In genomic region chr1:168920456-168921094, GRCh38 we compare ENCODE assay signal across 12 cellular contexts.
A peak's percentile ranks its signal among the peaks of the same experiment; 100 is the strongest.
DNase-seq lines count a peak whose midpoint lies in the region; ATAC-seq, FAIRE-seq and TF ChIP-seq lines count a peak whose summit lies in the region.
"Had no signal": no experiment of that assay in that cellular context is flagged by ENCODE, and none has a peak within 500 bp of the region (broad histone marks: within the 10 kb centered on the region; RNA-seq: fewer than 3 reads in every experiment).

No MANE protein-coding gene starts in this region.

- H3K9ac ChIP-seq in HCT116 (ENCODE audit: low read length) = no peak overlapping the region
- no peak overlapping the region for H3K9ac ChIP-seq in kidney (ENCODE audit: low read length in 2 of 2)

- POLR2A ChIA-PET in HCT116 (lab: Charles Lee) = no interaction called here

- no peaks in the 10 kb centered on the region for H3K27me3 ChIP-seq in HCT116 (ENCODE audit: insufficient read depth, low read length)
- H3K27me3 ChIP-seq in breast epithelium = no peaks in the 10 kb centered on the region
- no peaks in the 10 kb centered on the region for H3K27me3 ChIP-seq in stomach
- H3K27me3 ChIP-seq: cardiac muscle cell had no signal

- TF ChIP-seq CTCF in HCT116 (IDR thresholded peaks at IDR 0.05 in 2 of 3, conservative IDR thresholded peaks at IDR 0.05 in 1 of 3; ENCODE audit: borderline replicate concordance in 1 of 3, insufficient read depth in 1 of 3, low read depth in 2 of 3, low read length in 2 of 3) (no peak), breast epithelium (IDR thresholded peaks at IDR 0.05) (no peak), kidney (IDR thresholded peaks at IDR 0.05; ENCODE audit: borderline replicate concordance, extremely low read depth, insufficient read depth) (no peak), stomach (IDR thresholded peaks at IDR 0.05) (no peak)

- TF ChIP-seq EP300 in stomach (IDR thresholded peaks at IDR 0.05) = no peak

- peak; percentile 11 for FAIRE-seq in kidney (lab: Jason Lieb, UNC)
- FAIRE-seq: K562 had no signal

- WGBS in stomach, 5 donors = 12 to 28% (median 23%) methylated on average over 6 of the region's 6 CpGs

- H4K20me1 ChIP-seq in HCT116 (ENCODE audit: insufficient read depth) = no peaks in the 10 kb centered on the region

- TF ChIP-seq RAD21 in HCT116 (IDR thresholded peaks at IDR 0.05; ENCODE audit: low read depth) = no peak

- BruUV-seq in HCT116 (replicated peaks; lab: Mats Ljungman, UMichigan) = no TSS peak

- no peak for ATAC-seq in HCT116
- no peak for ATAC-seq in GM18498 (IDR thresholded peaks at IDR 0.05; ENCODE audit: unreplicated experiment)
- ATAC-seq in GM21360 (IDR thresholded peaks at IDR 0.05; ENCODE audit: unreplicated experiment) = no peak
- ATAC-seq: K562 had no signal

- H3K4me2 ChIP-seq in HCT116 (ENCODE audit: low read length) = no peak overlapping the region; the same call in 1 of the 2 replicates

- no peaks in the 10 kb centered on the region for H3K9me2 ChIP-seq in HCT116 (ENCODE audit: insufficient read depth)

- H3K4me1 ChIP-seq in HCT116 (ENCODE audit: control insufficient read depth in 1 of 2, insufficient read depth in 2 of 2, low read length in 2 of 2) (peaks cover 0 to 10% of the 10 kb centered on the region in 2 experiments; a peak in 2 of 4 replicates), breast epithelium (no peaks in the 10 kb centered on the region), kidney (ENCODE audit: control insufficient read depth in 1 of 2, insufficient read depth in 1 of 2, low read depth in 1 of 2, low read length in 2 of 2) (peaks cover 3 to 22% of the 10 kb centered on the region in 2 donors), stomach (peaks cover 14 to 31% (median 24%) of the 10 kb centered on the region in 4 donors)

- H2AFZ ChIP-seq in HCT116 (ENCODE audit: low read depth, low read length, poor library complexity, severe bottlenecking) = no peak overlapping the region

- no peak overlapping the region for H3K27ac ChIP-seq in HCT116 (ENCODE audit: low read depth, low read length)
- peak overlapping the region; percentile 76 to 78 for H3K27ac ChIP-seq in breast epithelium
- H3K27ac ChIP-seq in kidney (ENCODE audit: low read depth in 2 of 2, low read length in 2 of 2) = peak overlapping the region; percentile 59 to 78
- peak overlapping the region; percentile 67 to 90 (median 76) for H3K27ac ChIP-seq in stomach
- H3K27ac ChIP-seq: cardiac muscle cell had no signal

- no peaks in the 10 kb centered on the region for H3K36me3 ChIP-seq in HCT116 (ENCODE audit: control insufficient read depth in 1 of 2, insufficient read depth in 2 of 2, low read length in 2 of 2)
- H3K36me3 ChIP-seq in breast epithelium = no peaks in the 10 kb centered on the region
- H3K36me3 ChIP-seq in kidney (ENCODE audit: control insufficient read depth in 1 of 2, insufficient read depth in 2 of 2, low read length in 2 of 2) = no peaks in the 10 kb centered on the region
- no peaks in the 10 kb centered on the region for H3K36me3 ChIP-seq in stomach
- H3K36me3 ChIP-seq: cardiac muscle cell had no signal

- CTCF ChIA-PET in HCT116 (lab: Charles Lee) = no interaction called here

- RAD21 ChIA-PET in HCT116 (lab: Charles Lee; ENCODE audit: low non-redundant PET in 1 of 2, low total read pairs in 2 of 2, uncharacterized antibody in 2 of 2, unreplicated experiment in 2 of 2) = no interaction called here

- H3K9me3 ChIP-seq in HCT116 (ENCODE audit: control insufficient read depth in 1 of 2, insufficient read depth in 1 of 2, low read depth in 1 of 2, low read length in 2 of 2) (no peaks in the 10 kb centered on the region), breast epithelium (no peaks in the 10 kb centered on the region), kidney (ENCODE audit: control insufficient read depth in 1 of 2, low read length in 2 of 2) (no peaks in the 10 kb centered on the region), stomach (no peaks in the 10 kb centered on the region)

- intact Hi-C loops in HCT116 (cut with micrococcal nuclease) (no loop called here), breast epithelium (cut with DNase I; ENCODE audit: low total_unique reads) (no loop called here), kidney (cut with DNase I) (no loop called here), stomach (cut with DNase I; ENCODE audit: low total_unique reads) (no loop called here)

- no peak for TF ChIP-seq POLR2A in HCT116 (IDR thresholded peaks at IDR 0.05; ENCODE audit: borderline replicate concordance, extremely low read depth, insufficient read depth, insufficient read length)
- no peak for TF ChIP-seq POLR2A in breast epithelium (IDR thresholded peaks at IDR 0.05)
- TF ChIP-seq POLR2A in stomach (IDR thresholded peaks at IDR 0.05) = no peak

- no peaks in the 10 kb centered on the region for H3K79me2 ChIP-seq in HCT116 (ENCODE audit: insufficient read depth, low read length)

- H3K4me3 ChIP-seq in HCT116 (replicated peaks in 1 of 2; ENCODE audit: low read depth in 1 of 2, low read length in 2 of 2) (no peak overlapping the region), breast epithelium (no peak overlapping the region), kidney (ENCODE audit: low read length in 2 of 2) (no peak overlapping the region), stomach (no peak overlapping the region)
- H3K4me3 ChIP-seq: cardiac muscle cell, K562 had no signal

- DNase-seq in HCT116 (ENCODE audit: low read depth, low spot score) (peak; percentile 7), breast epithelium (ENCODE audit: low spot score in 2 of 2) (no peak), kidney (no peak), stomach (peak; percentile 37), mesenteric fat pad (ENCODE audit: low spot score) (no peak), NCI-H526 treated with DMSO at 0.1 percent for 48 hours (lab: John Stamatoyannopoulos, UW) (no peak)
- DNase-seq: activated CD4-positive, alpha-beta T cell treated with anti-CD3 and anti-CD28 coated beads for 4 hours; DMS79 treated with DMSO at 0.1 percent for 48 hours had no signal

TF ChIP-seq in HCT116, 20 proteins besides CTCF, POLR2A, EP300 and RAD21 (continues in another document):
- TF ChIP-seq SRF (IDR thresholded peaks at IDR 0.05; ENCODE audit: low read depth) (peak; percentile 45), FOSL1 (IDR thresholded peaks at IDR 0.05; ENCODE audit: low read depth) (peak; percentile 51; the same call in 1 of the 2 replicates), POLR2AphosphoS5 (IDR thresholded peaks at IDR 0.05; ENCODE audit: low read depth, low read length) (no peak), CBX3 (IDR thresholded peaks at IDR 0.05; ENCODE audit: low read depth) (peak; percentile 33; the same call in 1 of the 2 replicates), ZBTB33 (IDR thresholded peaks at IDR 0.05; ENCODE audit: extremely low read depth, insufficient replicate concordance, low read length) (no peak), CEBPB (IDR thresholded peaks at IDR 0.05; ENCODE audit: low read depth) (no peak), ZFX (IDR thresholded peaks at IDR 0.05) (no peak), ZNF274 (IDR thresholded peaks at IDR 0.05; ENCODE audit: low read depth, low read length) (no peak), ELF1 (IDR thresholded peaks at IDR 0.05; ENCODE audit: borderline replicate concordance, low read depth) (0 out of 2 replicates have a peak, but pooled peaks have one; percentile 6), YY1 (IDR thresholded peaks at IDR 0.05; ENCODE audit: extremely low read depth, insufficient replicate concordance, low read depth, low read length) (no peak), ATF3 (IDR thresholded peaks at IDR 0.05) (no peak), EZH2phosphoT487 (IDR thresholded peaks at IDR 0.05; ENCODE audit: borderline replicate concordance) (no peak), TCF7L2 (IDR thresholded peaks at IDR 0.05; ENCODE audit: borderline replicate concordance, extremely low read depth, insufficient read depth, insufficient read length) (no peak)

Comparison
In these comparisons a context has a peak if more than half of its experiments do, and no peak if none do; other contexts are left out.
1. DNase-seq: peak in HCT116 (single experiment) and stomach (single experiment); none in breast epithelium (0 of 2), kidney (single experiment), mesenteric fat pad (single experiment) and NCI-H526 treated with DMSO at 0.1 percent for 48 hours (single experiment).